In the genomic region with DNA sequence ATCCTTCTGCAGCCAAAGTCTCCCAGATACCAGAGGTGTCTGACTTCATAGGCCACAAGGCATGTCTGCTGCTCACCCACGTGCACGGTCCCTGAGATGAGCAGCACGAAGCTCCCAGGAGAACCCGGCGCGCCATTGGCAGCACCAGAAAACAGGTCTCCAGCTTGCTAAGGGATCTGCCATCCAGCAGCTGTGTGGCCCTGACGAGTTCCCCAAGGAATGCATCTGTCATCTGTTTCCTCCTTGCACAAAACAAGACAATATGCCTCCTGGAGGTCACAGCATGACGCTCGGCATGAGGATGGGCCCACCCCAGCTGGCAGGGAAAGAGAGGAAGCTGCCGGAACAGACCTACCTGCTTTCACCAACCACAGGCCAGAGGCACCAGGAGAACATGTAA, we compare ENCODE assay signal across 1 cellular context.
TF ChIP-seq lines count a peak whose summit lies in the region.

No MANE protein-coding gene starts in this region.

TF ChIP-seq in SK-N-SH, 30 proteins besides CTCF, POLR2A, EP300 and RAD21 (continued from another document):
- TF ChIP-seq, protein P1, sequence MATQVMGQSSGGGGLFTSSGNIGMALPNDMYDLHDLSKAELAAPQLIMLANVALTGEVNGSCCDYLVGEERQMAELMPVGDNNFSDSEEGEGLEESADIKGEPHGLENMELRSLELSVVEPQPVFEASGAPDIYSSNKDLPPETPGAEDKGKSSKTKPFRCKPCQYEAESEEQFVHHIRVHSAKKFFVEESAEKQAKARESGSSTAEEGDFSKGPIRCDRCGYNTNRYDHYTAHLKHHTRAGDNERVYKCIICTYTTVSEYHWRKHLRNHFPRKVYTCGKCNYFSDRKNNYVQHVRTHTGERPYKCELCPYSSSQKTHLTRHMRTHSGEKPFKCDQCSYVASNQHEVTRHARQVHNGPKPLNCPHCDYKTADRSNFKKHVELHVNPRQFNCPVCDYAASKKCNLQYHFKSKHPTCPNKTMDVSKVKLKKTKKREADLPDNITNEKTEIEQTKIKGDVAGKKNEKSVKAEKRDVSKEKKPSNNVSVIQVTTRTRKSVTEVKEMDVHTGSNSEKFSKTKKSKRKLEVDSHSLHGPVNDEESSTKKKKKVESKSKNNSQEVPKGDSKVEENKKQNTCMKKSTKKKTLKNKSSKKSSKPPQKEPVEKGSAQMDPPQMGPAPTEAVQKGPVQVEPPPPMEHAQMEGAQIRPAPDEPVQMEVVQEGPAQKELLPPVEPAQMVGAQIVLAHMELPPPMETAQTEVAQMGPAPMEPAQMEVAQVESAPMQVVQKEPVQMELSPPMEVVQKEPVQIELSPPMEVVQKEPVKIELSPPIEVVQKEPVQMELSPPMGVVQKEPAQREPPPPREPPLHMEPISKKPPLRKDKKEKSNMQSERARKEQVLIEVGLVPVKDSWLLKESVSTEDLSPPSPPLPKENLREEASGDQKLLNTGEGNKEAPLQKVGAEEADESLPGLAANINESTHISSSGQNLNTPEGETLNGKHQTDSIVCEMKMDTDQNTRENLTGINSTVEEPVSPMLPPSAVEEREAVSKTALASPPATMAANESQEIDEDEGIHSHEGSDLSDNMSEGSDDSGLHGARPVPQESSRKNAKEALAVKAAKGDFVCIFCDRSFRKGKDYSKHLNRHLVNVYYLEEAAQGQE (IDR thresholded peaks at IDR 0.05; ENCODE audit: low read depth, low read length), result no peak
- TF ChIP-seq RFX5 (IDR thresholded peaks at IDR 0.05; ENCODE audit: low read length) (no peak), IRF3 (IDR thresholded peaks at IDR 0.05; ENCODE audit: low read depth, low read length) (no peak), EZH2phosphoT487 (IDR thresholded peaks at IDR 0.05; ENCODE audit: borderline replicate concordance, low read depth) (no peak), GABPA (IDR thresholded peaks at IDR 0.05; ENCODE audit: low read depth) (no peak)
- TF ChIP-seq, protein P2, sequence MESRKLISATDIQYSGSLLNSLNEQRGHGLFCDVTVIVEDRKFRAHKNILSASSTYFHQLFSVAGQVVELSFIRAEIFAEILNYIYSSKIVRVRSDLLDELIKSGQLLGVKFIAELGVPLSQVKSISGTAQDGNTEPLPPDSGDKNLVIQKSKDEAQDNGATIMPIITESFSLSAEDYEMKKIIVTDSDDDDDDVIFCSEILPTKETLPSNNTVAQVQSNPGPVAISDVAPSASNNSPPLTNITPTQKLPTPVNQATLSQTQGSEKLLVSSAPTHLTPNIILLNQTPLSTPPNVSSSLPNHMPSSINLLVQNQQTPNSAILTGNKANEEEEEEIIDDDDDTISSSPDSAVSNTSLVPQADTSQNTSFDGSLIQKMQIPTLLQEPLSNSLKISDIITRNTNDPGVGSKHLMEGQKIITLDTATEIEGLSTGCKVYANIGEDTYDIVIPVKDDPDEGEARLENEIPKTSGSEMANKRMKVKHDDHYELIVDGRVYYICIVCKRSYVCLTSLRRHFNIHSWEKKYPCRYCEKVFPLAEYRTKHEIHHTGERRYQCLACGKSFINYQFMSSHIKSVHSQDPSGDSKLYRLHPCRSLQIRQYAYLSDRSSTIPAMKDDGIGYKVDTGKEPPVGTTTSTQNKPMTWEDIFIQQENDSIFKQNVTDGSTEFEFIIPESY (IDR thresholded peaks at IDR 0.05; ENCODE audit: borderline replicate concordance, low read depth), result no peak
